Comparison of ENCODE assay signal across 8 cellular contexts in the genomic region with DNA sequence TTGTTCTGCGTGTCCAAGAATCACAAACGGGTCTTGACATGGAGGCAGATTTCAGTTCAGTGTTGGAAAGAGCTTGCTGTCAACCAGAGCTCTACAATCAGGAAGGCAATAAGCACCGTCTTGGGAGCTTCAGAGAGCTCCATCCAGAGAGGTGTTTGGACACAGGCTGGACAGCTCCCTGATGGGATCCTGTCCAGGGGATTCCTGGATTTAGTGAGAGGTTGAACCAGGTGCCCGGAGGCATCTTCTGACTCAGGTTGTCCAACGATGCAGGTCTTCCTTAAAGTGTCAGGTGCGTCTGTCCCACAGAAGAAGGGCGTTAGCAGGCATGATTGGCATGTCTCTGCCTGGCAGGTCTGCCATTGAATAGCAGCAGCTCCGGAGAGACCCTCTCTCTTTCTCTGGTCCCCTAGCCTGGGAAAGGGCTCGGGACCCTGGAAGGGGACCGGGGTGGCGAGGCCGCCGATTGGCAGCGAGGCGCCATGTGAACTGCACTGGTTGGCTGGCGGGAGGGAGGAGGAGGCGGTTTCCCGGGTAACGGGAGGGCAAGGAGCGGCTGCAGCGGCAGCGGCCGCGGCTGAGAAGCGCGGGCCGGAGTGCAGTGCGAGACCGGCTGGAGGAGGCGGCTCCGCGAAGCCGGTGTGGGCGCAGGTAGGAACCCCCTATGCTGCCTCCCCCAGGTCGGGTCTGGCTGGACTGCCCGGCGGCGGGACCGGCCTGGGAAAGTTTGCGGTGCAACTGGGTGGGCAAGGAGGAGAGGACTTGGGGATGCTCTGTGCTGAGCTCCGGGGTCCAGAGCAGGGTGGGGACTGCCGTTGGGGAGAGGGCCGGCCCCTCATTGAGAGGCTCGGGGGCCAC.
DNase-seq lines count a peak whose midpoint lies in the region; ATAC-seq and TF ChIP-seq lines count a peak whose summit lies in the region.

No MANE protein-coding gene starts in this region.

- no peak overlapping the region for H2BK20ac ChIP-seq in IMR-90 (ENCODE audit: low read depth, low read length)

- no peak overlapping the region for H3K4ac ChIP-seq in IMR-90 (ENCODE audit: low read depth, low read length)

- no peak overlapping the region for H4K91ac ChIP-seq in IMR-90 (ENCODE audit: insufficient read depth, low read depth, low read length)

- H3K27me3 ChIP-seq in IMR-90 (ENCODE audit: control insufficient read depth, insufficient read depth, low read length) (peaks cover 82% of the 10 kb centered on the region), subcutaneous abdominal adipose tissue (ENCODE audit: control insufficient read depth in 5 of 5, insufficient read depth in 4 of 5, low read length in 5 of 5) (peaks cover 22 to 40% (median 35%) of the 10 kb centered on the region in 5 donors)

- H3K4me3 ChIP-seq in IMR-90 (ENCODE audit: insufficient read depth, low read depth, low read length) (peak overlapping the region; percentile 13; the same call in 1 of the 2 replicates), subcutaneous abdominal adipose tissue (ENCODE audit: low read depth in 1 of 5, low read length in 5 of 5) (peak overlapping the region in 4 of 5 donors; percentile 40 to 60 (median 54))

- TF ChIP-seq CTCF in activated CD8-positive, alpha-beta T cell treated with anti-CD3 and anti-CD28 coated beads for 36 hours (IDR thresholded peaks at IDR 0.05), result no peak
- TF ChIP-seq CTCF in IMR-90 (conservative IDR thresholded peaks at IDR 0.05; ENCODE audit: low read depth, low read length) (no peak), brain (conservative IDR thresholded peaks at IDR 0.05) (no peak)

- no peak overlapping the region for H3K23ac ChIP-seq in IMR-90 (ENCODE audit: low read depth, low read length)

- H3K36me3 Mint-ChIP-seq in activated CD8-positive, alpha-beta T cell treated with anti-CD3 and anti-CD28 coated beads, Interleukin-2, amount 10 ng/mL, durations not matched to agents 7 days and 5 days (ENCODE audit: low read depth), result no peaks in the 10 kb centered on the region
- no peaks in the 10 kb centered on the region for H3K36me3 Mint-ChIP-seq in activated CD8-positive, alpha-beta T cell treated with anti-CD3 and anti-CD28 coated beads for 36 hours (ENCODE audit: low read depth)
- H3K36me3 Mint-ChIP-seq in brain, result no peaks in the 10 kb centered on the region

- H4K5ac ChIP-seq in IMR-90 (ENCODE audit: low read depth, low read length), result no peak overlapping the region

- in situ Hi-C loops in IMR-90 (cut with MboI; ENCODE audit: low sequenced_read_pairs), result no loop called here

- TF ChIP-seq RAD21 in IMR-90 (IDR thresholded peaks at IDR 0.05; ENCODE audit: low read length), result no peak

- H3K27me3 Mint-ChIP-seq in activated CD8-positive, alpha-beta T cell treated with anti-CD3 and anti-CD28 coated beads, Interleukin-2, amount 10 ng/mL, durations not matched to agents 7 days and 5 days (ENCODE audit: low read depth), result peaks cover 58% of the 10 kb centered on the region
- H3K27me3 Mint-ChIP-seq in activated CD8-positive, alpha-beta T cell treated with anti-CD3 and anti-CD28 coated beads for 36 hours, result peaks cover 52% of the 10 kb centered on the region
- H3K27me3 Mint-ChIP-seq in brain, result peaks cover 95% of the 10 kb centered on the region

- H2BK15ac ChIP-seq in IMR-90 (ENCODE audit: low read depth, low read length), result no peak overlapping the region

- no peaks in the 10 kb centered on the region for H3K79me1 ChIP-seq in IMR-90 (ENCODE audit: low read depth in 1 of 2, low read length in 2 of 2)

- H3K27ac ChIP-seq in IMR-90 (ENCODE audit: insufficient read depth, low read length) (no peak overlapping the region), subcutaneous abdominal adipose tissue (ENCODE audit: low read depth, low read length) (no peak overlapping the region)

- peak; percentile 11 for ATAC-seq in activated CD8-positive, alpha-beta T cell treated with anti-CD3 and anti-CD28 coated beads, Interleukin-2, amount 10 ng/mL, durations not matched to agents 7 days and 5 days
- no peak for ATAC-seq in activated CD8-positive, alpha-beta T cell treated with anti-CD3 and anti-CD28 coated beads for 36 hours
- ATAC-seq in IMR-90 (ENCODE audit: low read depth) (peak; percentile 90), GM19452 (IDR thresholded peaks at IDR 0.05; ENCODE audit: unreplicated experiment) (no peak)

- no peaks in the 10 kb centered on the region for H3K9me3 Mint-ChIP-seq in activated CD8-positive, alpha-beta T cell treated with anti-CD3 and anti-CD28 coated beads, Interleukin-2, amount 10 ng/mL, durations not matched to agents 7 days and 5 days (ENCODE audit: insufficient read depth)
- no peaks in the 10 kb centered on the region for H3K9me3 Mint-ChIP-seq in activated CD8-positive, alpha-beta T cell treated with anti-CD3 and anti-CD28 coated beads for 36 hours
- no peaks in the 10 kb centered on the region for H3K9me3 Mint-ChIP-seq in brain

- no TSS peak for BruUV-seq in IMR-90 (replicated peaks; lab: Mats Ljungman, UMichigan)

- H2BK5ac ChIP-seq in IMR-90 (ENCODE audit: low read depth, low read length, poor library complexity, severe bottlenecking), result no peak overlapping the region

- H2BK120ac ChIP-seq in IMR-90 (ENCODE audit: low read depth, low read length), result no peak overlapping the region

- H3K4me1 Mint-ChIP-seq in activated CD8-positive, alpha-beta T cell treated with anti-CD3 and anti-CD28 coated beads, Interleukin-2, amount 10 ng/mL, durations not matched to agents 7 days and 5 days (ENCODE audit: low read depth), result no peaks in the 10 kb centered on the region
- H3K4me1 Mint-ChIP-seq in activated CD8-positive, alpha-beta T cell treated with anti-CD3 and anti-CD28 coated beads for 36 hours (ENCODE audit: low read depth), result peaks cover 5% of the 10 kb centered on the region
- H3K4me1 Mint-ChIP-seq in brain, result peaks cover 46% of the 10 kb centered on the region

- no peak overlapping the region for H3K14ac ChIP-seq in IMR-90 (replicated peaks; ENCODE audit: low read depth, low read length)

- H2AFZ ChIP-seq in IMR-90 (replicated peaks; ENCODE audit: low read length, poor library complexity), result peak overlapping the region; percentile 74

- no peak overlapping the region for H4K8ac ChIP-seq in IMR-90 (ENCODE audit: low read depth in 2 of 2, low read length in 2 of 2)

- H2AK9ac ChIP-seq in IMR-90 (replicated peaks; ENCODE audit: low read depth, low read length, poor library complexity), result no peak overlapping the region

- no peak for DNase-seq in activated CD8-positive, alpha-beta T cell treated with anti-CD3 and anti-CD28 coated beads, Interleukin-2, amount 10 ng/mL, durations not matched to agents 7 days and 5 days
- no peak for DNase-seq in activated CD8-positive, alpha-beta T cell treated with anti-CD3 and anti-CD28 coated beads for 36 hours
- DNase-seq in IMR-90 (peak; percentile 24), inferior parietal cortex (ENCODE audit: extremely low spot score) (peak; percentile 59), SKM-1 (lab: John Stamatoyannopoulos, UW; ENCODE audit: unreplicated experiment) (no peak)

- H3K4me2 ChIP-seq in IMR-90 (ENCODE audit: low read depth, low read length), result peak overlapping the region; percentile 47; the same call in 1 of the 2 replicates

- POLR2A ChIA-PET in activated CD8-positive, alpha-beta T cell treated with anti-CD3 and anti-CD28 coated beads, Interleukin-2, amount 10 ng/mL, durations not matched to agents 7 days and 5 days (lab: Charles Lee), result no interaction called here
- POLR2A ChIA-PET in activated CD8-positive, alpha-beta T cell treated with anti-CD3 and anti-CD28 coated beads for 36 hours (lab: Charles Lee), result interaction anchor here (0.6 to 0.7 kb wide), 2 partner anchors 247 to 769 kb away, joined by 3 read pairs; no protein-coding TSS in a partner anchor
- POLR2A ChIA-PET in IMR-90 (lab: Charles Lee; ENCODE audit: unreplicated experiment), result no interaction called here

- TF ChIP-seq POLR2A in IMR-90 (IDR thresholded peaks at IDR 0.05; ENCODE audit: low read depth, low read length), result no peak

- no peak overlapping the region for H3K27ac Mint-ChIP-seq in activated CD8-positive, alpha-beta T cell treated with anti-CD3 and anti-CD28 coated beads, Interleukin-2, amount 10 ng/mL, durations not matched to agents 7 days and 5 days
- H3K27ac Mint-ChIP-seq in activated CD8-positive, alpha-beta T cell treated with anti-CD3 and anti-CD28 coated beads for 36 hours, result no peak overlapping the region
- peak overlapping the region in 2 of 5 experiments; percentile 46 to 90 for H3K27ac Mint-ChIP-seq in brain

- no peak overlapping the region for H2AK5ac ChIP-seq in IMR-90 (ENCODE audit: low read depth, low read length)

- H3K18ac ChIP-seq in IMR-90 (ENCODE audit: low read depth, low read length), result no peak overlapping the region

- no peak overlapping the region for H3K56ac ChIP-seq in IMR-90 (ENCODE audit: extremely low read depth, insufficient read depth, low read length)

- H3K4me1 ChIP-seq in IMR-90 (ENCODE audit: control insufficient read depth, insufficient read depth, low read length), result peaks cover 4% of the 10 kb centered on the region; the same call in 1 of the 2 replicates
- H3K4me1 ChIP-seq in subcutaneous abdominal adipose tissue (ENCODE audit: control insufficient read depth in 5 of 5, insufficient read depth in 5 of 5, low read length in 5 of 5), result peaks cover 3 to 43% (median 36%) of the 10 kb centered on the region in 5 donors

- H3K9ac ChIP-seq in IMR-90 (ENCODE audit: low read depth, low read length) (no peak overlapping the region), subcutaneous abdominal adipose tissue (ENCODE audit: low read length in 5 of 5) (no peak overlapping the region)

- CTCF ChIA-PET in activated CD8-positive, alpha-beta T cell treated with anti-CD3 and anti-CD28 coated beads, Interleukin-2, amount 10 ng/mL, durations not matched to agents 7 days and 5 days (lab: Charles Lee), result no interaction called here
- CTCF ChIA-PET in activated CD8-positive, alpha-beta T cell treated with anti-CD3 and anti-CD28 coated beads for 36 hours (lab: Charles Lee), result no interaction called here
- CTCF ChIA-PET in IMR-90 (lab: Yijun Ruan, JAX), result interaction anchor here (0.6 to 0.8 kb wide), 2 partner anchors 19 to 21 kb away, joined by 3 read pairs; no protein-coding TSS in a partner anchor

- no peaks in the 10 kb centered on the region for H3K36me3 ChIP-seq in IMR-90 (ENCODE audit: control insufficient read depth, insufficient read depth, low read length)
- no peaks in the 10 kb centered on the region for H3K36me3 ChIP-seq in subcutaneous abdominal adipose tissue (ENCODE audit: control insufficient read depth in 5 of 5, insufficient read depth in 5 of 5, low read length in 5 of 5)

- no peaks in the 10 kb centered on the region for H3K9me1 ChIP-seq in IMR-90 (ENCODE audit: insufficient read depth, low read length)

- intact Hi-C loops in activated CD8-positive, alpha-beta T cell treated with anti-CD3 and anti-CD28 coated beads for 36 hours (cut with micrococcal nuclease), result no loop called here
- intact Hi-C loops in IMR-90 (cut with micrococcal nuclease), result loop anchor here (5.0 kb wide), 2 partner anchors 92 to 152 kb away; no protein-coding TSS in a partner anchor

- H3K4me3 Mint-ChIP-seq in activated CD8-positive, alpha-beta T cell treated with anti-CD3 and anti-CD28 coated beads, Interleukin-2, amount 10 ng/mL, durations not matched to agents 7 days and 5 days, result no peak overlapping the region
- no peak overlapping the region for H3K4me3 Mint-ChIP-seq in activated CD8-positive, alpha-beta T cell treated with anti-CD3 and anti-CD28 coated beads for 36 hours
- peak overlapping the region; percentile 90 to 96 (median 91) for H3K4me3 Mint-ChIP-seq in brain

- H3K9me3 ChIP-seq in IMR-90 (ENCODE audit: control insufficient read depth, insufficient read depth, low read length), result no peaks in the 10 kb centered on the region
- no peaks in the 10 kb centered on the region for H3K9me3 ChIP-seq in subcutaneous abdominal adipose tissue (ENCODE audit: control insufficient read depth in 5 of 5, low read length in 5 of 5)

- dilution Hi-C loops in IMR-90 (cut with HindIII; ENCODE audit: low sequenced_read_pairs, unreplicated experiment), result no loop called here

- H4K20me1 ChIP-seq in IMR-90 (ENCODE audit: insufficient read depth, low read length), result no peaks in the 10 kb centered on the region; the same call in 1 of the 2 replicates

- 18% methylated on average over 18 of the region's 44 CpGs; no CpG with 5 or more reads in 1 of the 2 experiments for WGBS in IMR-90 (ENCODE audit: extremely low coverage in 2 of 2, insufficient read length in 1 of 2), 2 experiments

Comparison
In these comparisons a context has a peak if more than half of its experiments do, and no peak if none do; other contexts are left out.
1. ATAC-seq: peak in activated CD8-positive, alpha-beta T cell treated with anti-CD3 and anti-CD28 coated beads, Interleukin-2, amount 10 ng/mL, durations not matched to agents 7 days and 5 days (single experiment) and IMR-90 (single experiment); none in activated CD8-positive, alpha-beta T cell treated with anti-CD3 and anti-CD28 coated beads for 36 hours (single experiment) and GM19452 (single experiment).
2. DNase-seq: peak in IMR-90 (single experiment) and inferior parietal cortex (single experiment); none in activated CD8-positive, alpha-beta T cell treated with anti-CD3 and anti-CD28 coated beads, Interleukin-2, amount 10 ng/mL, durations not matched to agents 7 days and 5 days (single experiment), activated CD8-positive, alpha-beta T cell treated with anti-CD3 and anti-CD28 coated beads for 36 hours (single experiment) and SKM-1 (single experiment).
3. H3K4me3 Mint-ChIP-seq: peak in brain (5 of 5); none in activated CD8-positive, alpha-beta T cell treated with anti-CD3 and anti-CD28 coated beads, Interleukin-2, amount 10 ng/mL, durations not matched to agents 7 days and 5 days (single experiment) and activated CD8-positive, alpha-beta T cell treated with anti-CD3 and anti-CD28 coated beads for 36 hours (single experiment).